In genomic region chr13:20428666-20429644, GRCh38 we compare ENCODE assay signal across 1 cellular context.
TF ChIP-seq lines count a peak whose summit lies in the region.

No MANE protein-coding gene starts in this region.

TF ChIP-seq in IMR-90, 13 proteins besides CTCF, POLR2A, EP300 and RAD21:
- TF ChIP-seq CEBPB (IDR thresholded peaks at IDR 0.05; ENCODE audit: low read depth, low read length): no peak
- peak; percentile 81 for TF ChIP-seq MAFK (IDR thresholded peaks at IDR 0.05; ENCODE audit: low read depth, low read length)
- no peak for TF ChIP-seq ELK1 (IDR thresholded peaks at IDR 0.05; ENCODE audit: borderline replicate concordance, low read depth, low read length)
